In the genomic region with DNA sequence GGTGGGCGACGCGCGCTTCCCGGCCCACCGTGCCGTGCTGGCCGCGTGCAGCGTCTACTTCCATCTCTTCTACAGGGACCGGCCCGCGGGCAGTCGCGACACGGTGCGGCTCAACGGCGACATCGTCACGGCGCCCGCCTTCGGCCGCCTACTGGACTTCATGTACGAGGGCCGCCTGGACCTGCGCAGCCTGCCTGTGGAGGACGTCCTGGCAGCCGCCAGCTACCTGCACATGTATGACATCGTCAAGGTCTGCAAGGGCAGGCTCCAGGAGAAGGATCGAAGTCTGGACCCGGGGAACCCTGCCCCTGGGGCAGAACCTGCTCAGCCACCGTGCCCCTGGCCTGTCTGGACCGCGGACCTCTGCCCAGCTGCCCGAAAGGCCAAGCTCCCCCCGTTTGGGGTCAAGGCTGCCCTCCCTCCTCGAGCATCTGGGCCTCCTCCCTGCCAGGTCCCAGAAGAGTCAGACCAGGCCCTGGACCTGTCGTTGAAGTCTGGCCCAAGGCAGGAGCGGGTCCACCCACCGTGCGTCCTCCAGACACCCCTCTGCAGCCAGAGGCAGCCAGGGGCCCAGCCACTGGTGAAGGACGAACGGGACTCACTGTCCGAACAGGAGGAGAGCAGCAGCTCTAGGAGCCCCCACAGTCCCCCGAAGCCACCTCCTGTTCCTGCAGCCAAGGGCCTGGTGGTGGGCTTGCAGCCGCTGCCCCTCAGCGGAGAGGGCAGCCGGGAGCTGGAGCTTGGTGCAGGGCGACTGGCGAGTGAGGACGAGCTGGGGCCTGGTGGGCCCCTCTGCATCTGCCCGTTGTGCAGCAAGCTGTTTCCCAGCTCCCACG, we compare ENCODE assay signal across 1 cellular context.
A peak's percentile ranks its signal among the peaks of the same experiment; 100 is the strongest.
TF ChIP-seq lines count a peak whose summit lies in the region.

No MANE protein-coding gene starts in this region.

TF ChIP-seq in HepG2, 621 proteins besides CTCF, POLR2A, EP300 and RAD21 (continued from another document):
- TF ChIP-seq, protein P1, sequence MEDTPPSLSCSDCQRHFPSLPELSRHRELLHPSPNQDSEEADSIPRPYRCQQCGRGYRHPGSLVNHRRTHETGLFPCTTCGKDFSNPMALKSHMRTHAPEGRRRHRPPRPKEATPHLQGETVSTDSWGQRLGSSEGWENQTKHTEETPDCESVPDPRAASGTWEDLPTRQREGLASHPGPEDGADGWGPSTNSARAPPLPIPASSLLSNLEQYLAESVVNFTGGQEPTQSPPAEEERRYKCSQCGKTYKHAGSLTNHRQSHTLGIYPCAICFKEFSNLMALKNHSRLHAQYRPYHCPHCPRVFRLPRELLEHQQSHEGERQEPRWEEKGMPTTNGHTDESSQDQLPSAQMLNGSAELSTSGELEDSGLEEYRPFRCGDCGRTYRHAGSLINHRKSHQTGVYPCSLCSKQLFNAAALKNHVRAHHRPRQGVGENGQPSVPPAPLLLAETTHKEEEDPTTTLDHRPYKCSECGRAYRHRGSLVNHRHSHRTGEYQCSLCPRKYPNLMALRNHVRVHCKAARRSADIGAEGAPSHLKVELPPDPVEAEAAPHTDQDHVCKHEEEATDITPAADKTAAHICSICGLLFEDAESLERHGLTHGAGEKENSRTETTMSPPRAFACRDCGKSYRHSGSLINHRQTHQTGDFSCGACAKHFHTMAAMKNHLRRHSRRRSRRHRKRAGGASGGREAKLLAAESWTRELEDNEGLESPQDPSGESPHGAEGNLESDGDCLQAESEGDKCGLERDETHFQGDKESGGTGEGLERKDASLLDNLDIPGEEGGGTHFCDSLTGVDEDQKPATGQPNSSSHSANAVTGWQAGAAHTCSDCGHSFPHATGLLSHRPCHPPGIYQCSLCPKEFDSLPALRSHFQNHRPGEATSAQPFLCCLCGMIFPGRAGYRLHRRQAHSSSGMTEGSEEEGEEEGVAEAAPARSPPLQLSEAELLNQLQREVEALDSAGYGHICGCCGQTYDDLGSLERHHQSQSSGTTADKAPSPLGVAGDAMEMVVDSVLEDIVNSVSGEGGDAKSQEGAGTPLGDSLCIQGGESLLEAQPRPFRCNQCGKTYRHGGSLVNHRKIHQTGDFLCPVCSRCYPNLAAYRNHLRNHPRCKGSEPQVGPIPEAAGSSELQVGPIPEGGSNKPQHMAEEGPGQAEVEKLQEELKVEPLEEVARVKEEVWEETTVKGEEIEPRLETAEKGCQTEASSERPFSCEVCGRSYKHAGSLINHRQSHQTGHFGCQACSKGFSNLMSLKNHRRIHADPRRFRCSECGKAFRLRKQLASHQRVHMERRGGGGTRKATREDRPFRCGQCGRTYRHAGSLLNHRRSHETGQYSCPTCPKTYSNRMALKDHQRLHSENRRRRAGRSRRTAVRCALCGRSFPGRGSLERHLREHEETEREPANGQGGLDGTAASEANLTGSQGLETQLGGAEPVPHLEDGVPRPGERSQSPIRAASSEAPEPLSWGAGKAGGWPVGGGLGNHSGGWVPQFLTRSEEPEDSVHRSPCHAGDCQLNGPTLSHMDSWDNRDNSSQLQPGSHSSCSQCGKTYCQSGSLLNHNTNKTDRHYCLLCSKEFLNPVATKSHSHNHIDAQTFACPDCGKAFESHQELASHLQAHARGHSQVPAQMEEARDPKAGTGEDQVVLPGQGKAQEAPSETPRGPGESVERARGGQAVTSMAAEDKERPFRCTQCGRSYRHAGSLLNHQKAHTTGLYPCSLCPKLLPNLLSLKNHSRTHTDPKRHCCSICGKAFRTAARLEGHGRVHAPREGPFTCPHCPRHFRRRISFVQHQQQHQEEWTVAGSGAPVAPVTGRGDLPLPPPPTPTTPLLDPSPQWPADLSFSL (CRISPR knock-in tag; IDR thresholded peaks at IDR 0.05): no peak
- TF ChIP-seq LCORL (IDR thresholded peaks at IDR 0.05): no peak
- TF ChIP-seq LCORL (CRISPR knock-in tag; IDR thresholded peaks at IDR 0.05): peak; percentile 65
- TF ChIP-seq ZIK1 (CRISPR knock-in tag; IDR thresholded peaks at IDR 0.05; ENCODE audit: borderline replicate concordance, low read depth): no peak; the same call in 1 of the 2 replicates
- peak; percentile 59 for TF ChIP-seq NR2F6 (IDR thresholded peaks at IDR 0.05)
- peak; percentile 82 for TF ChIP-seq NR2F6 (CRISPR knock-in tag; IDR thresholded peaks at IDR 0.05)
- TF ChIP-seq, protein P2, sequence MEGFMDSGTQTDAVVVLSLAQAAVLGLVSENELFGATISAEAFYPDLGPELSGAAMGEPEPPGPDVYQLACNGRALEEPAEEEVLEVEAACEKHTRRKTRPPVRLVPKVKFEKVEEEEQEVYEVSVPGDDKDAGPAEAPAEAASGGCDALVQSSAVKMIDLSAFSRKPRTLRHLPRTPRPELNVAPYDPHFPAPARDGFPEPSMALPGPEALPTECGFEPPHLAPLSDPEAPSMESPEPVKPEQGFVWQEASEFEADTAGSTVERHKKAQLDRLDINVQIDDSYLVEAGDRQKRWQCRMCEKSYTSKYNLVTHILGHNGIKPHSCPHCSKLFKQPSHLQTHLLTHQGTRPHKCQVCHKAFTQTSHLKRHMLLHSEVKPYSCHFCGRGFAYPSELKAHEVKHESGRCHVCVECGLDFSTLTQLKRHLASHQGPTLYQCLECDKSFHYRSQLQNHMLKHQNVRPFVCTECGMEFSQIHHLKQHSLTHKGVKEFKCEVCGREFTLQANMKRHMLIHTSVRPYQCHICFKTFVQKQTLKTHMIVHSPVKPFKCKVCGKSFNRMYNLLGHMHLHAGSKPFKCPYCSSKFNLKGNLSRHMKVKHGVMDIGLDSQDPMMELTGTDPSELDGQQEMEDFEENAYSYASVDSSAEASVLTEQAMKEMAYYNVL (CRISPR knock-in tag; IDR thresholded peaks at IDR 0.05; ENCODE audit: borderline replicate concordance): 0 out of 2 replicates have a peak, but pooled peaks have one; percentile 23
- peak; percentile 71; the same call in 1 of the 2 replicates for TF ChIP-seq THYN1 (CRISPR knock-in tag; IDR thresholded peaks at IDR 0.05; ENCODE audit: borderline replicate concordance, low read depth)
- peak; percentile 46; the same call in 1 of the 2 replicates for TF ChIP-seq GABPB1 (CRISPR knock-in tag; IDR thresholded peaks at IDR 0.05)
- no peak for TF ChIP-seq MIER3 (CRISPR knock-in tag; IDR thresholded peaks at IDR 0.05; ENCODE audit: borderline replicate concordance)
- TF ChIP-seq, protein P3, sequence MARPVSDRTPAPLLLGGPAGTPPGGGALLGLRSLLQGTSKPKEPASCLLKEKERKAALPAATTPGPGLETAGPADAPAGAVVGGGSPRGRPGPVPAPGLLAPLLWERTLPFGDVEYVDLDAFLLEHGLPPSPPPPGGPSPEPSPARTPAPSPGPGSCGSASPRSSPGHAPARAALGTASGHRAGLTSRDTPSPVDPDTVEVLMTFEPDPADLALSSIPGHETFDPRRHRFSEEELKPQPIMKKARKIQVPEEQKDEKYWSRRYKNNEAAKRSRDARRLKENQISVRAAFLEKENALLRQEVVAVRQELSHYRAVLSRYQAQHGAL (CRISPR knock-in tag; IDR thresholded peaks at IDR 0.05; ENCODE audit: not compliant biosample characterization): no peak
- no peak for TF ChIP-seq GTF2F1 (IDR thresholded peaks at IDR 0.05; ENCODE audit: low read length)
- TF ChIP-seq SALL2 (CRISPR knock-in tag; IDR thresholded peaks at IDR 0.05): peak; percentile 5; the same call in 1 of the 2 replicates
- TF ChIP-seq REPIN1 (CRISPR knock-in tag; IDR thresholded peaks at IDR 0.05; ENCODE audit: borderline replicate concordance, low read depth): 0 out of 2 replicates have a peak, but pooled peaks have one; percentile 43
- no peak for TF ChIP-seq ZEB1 (IDR thresholded peaks at IDR 0.05; ENCODE audit: insufficient replicate concordance, low read depth)
- TF ChIP-seq, protein P4, sequence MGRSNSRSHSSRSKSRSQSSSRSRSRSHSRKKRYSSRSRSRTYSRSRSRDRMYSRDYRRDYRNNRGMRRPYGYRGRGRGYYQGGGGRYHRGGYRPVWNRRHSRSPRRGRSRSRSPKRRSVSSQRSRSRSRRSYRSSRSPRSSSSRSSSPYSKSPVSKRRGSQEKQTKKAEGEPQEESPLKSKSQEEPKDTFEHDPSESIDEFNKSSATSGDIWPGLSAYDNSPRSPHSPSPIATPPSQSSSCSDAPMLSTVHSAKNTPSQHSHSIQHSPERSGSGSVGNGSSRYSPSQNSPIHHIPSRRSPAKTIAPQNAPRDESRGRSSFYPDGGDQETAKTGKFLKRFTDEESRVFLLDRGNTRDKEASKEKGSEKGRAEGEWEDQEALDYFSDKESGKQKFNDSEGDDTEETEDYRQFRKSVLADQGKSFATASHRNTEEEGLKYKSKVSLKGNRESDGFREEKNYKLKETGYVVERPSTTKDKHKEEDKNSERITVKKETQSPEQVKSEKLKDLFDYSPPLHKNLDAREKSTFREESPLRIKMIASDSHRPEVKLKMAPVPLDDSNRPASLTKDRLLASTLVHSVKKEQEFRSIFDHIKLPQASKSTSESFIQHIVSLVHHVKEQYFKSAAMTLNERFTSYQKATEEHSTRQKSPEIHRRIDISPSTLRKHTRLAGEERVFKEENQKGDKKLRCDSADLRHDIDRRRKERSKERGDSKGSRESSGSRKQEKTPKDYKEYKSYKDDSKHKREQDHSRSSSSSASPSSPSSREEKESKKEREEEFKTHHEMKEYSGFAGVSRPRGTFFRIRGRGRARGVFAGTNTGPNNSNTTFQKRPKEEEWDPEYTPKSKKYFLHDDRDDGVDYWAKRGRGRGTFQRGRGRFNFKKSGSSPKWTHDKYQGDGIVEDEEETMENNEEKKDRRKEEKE (IDR thresholded peaks at IDR 0.05): no peak
- TF ChIP-seq HNRNPUL1 (IDR thresholded peaks at IDR 0.05; ENCODE audit: low read depth, low read length): no peak
- TF ChIP-seq NR2C2 (CRISPR knock-in tag; IDR thresholded peaks at IDR 0.05; ENCODE audit: borderline replicate concordance): peak; percentile 40; the same call in 1 of the 2 replicates
